11 cellular contexts compared by ENCODE assay signal in genomic region chr1:8122477-8123407, GRCh38.
DNase-seq lines count a peak whose midpoint lies in the region; ATAC-seq and TF ChIP-seq lines count a peak whose summit lies in the region.
"Had no signal": no experiment of that assay in that cellular context is flagged by ENCODE, and none has a peak within 500 bp of the region (broad histone marks: within the 10 kb centered on the region; RNA-seq: fewer than 3 reads in every experiment).

No MANE protein-coding gene starts in this region.

- no peak overlapping the region for H3K4me3 Mint-ChIP-seq in progenitor cell of endocrine pancreas (ENCODE audit: low read depth)
- no peak overlapping the region for H3K4me3 Mint-ChIP-seq in stimulated activated naive B cell treated with anti-CD40 and anti-IgM and Interleukin-4, amounts not matched to agents 10 μg/mL and 1 μg/mL and 100 μg/mL, for 72 hours

- peaks cover 18% of the 10 kb centered on the region for H3K9me3 Mint-ChIP-seq in progenitor cell of endocrine pancreas (ENCODE audit: low read depth)
- peaks cover 8% of the 10 kb centered on the region in 2 donors for H3K9me3 Mint-ChIP-seq in stimulated activated naive B cell treated with anti-CD40 and anti-IgM and Interleukin-4, amounts not matched to agents 10 μg/mL and 1 μg/mL and 100 μg/mL, for 72 hours

- H3K36me3 Mint-ChIP-seq in progenitor cell of endocrine pancreas (ENCODE audit: insufficient read depth), result peaks cover 11% of the 10 kb centered on the region
- H3K36me3 Mint-ChIP-seq in stimulated activated naive B cell treated with anti-CD40 and anti-IgM and Interleukin-4, amounts not matched to agents 10 μg/mL and 1 μg/mL and 100 μg/mL, for 72 hours, result peaks cover 7 to 8% of the 10 kb centered on the region in 2 donors

- H3K4me3 ChIP-seq in SJSA1 (no peak overlapping the region), fibroblast of pulmonary artery (replicated peaks; ENCODE audit: low read depth, low read length) (no peak overlapping the region)
- H3K4me3 ChIP-seq: gastrocnemius medialis had no signal

- H3K27ac ChIP-seq in SJSA1, result peak overlapping the region; percentile 51

- H3K27me3 Mint-ChIP-seq in progenitor cell of endocrine pancreas, result no peaks in the 10 kb centered on the region
- peaks cover 29 to 50% of the 10 kb centered on the region in 2 donors for H3K27me3 Mint-ChIP-seq in stimulated activated naive B cell treated with anti-CD40 and anti-IgM and Interleukin-4, amounts not matched to agents 10 μg/mL and 1 μg/mL and 100 μg/mL, for 72 hours

- H3K9me3 ChIP-seq in SJSA1 (replicated peaks), result no peaks in the 10 kb centered on the region
- H3K9me3 ChIP-seq: gastrocnemius medialis had no signal

- peaks cover 39% of the 10 kb centered on the region for H3K4me1 ChIP-seq in SJSA1 (replicated peaks)

- DNase-seq in CMK (ENCODE audit: low read depth) (peak; percentile 39), SJSA1 (ENCODE audit: low read depth in 1 of 2, low spot score in 2 of 2) (peak; percentile 57 to 61), fibroblast of pulmonary artery (ENCODE audit: low read depth) (peak; percentile 52), progenitor cell of endocrine pancreas (ENCODE audit: low spot score, unreplicated experiment) (no peak), AG08395 (ENCODE audit: low spot score) (no peak), NCI-H2081 treated with DMSO at 0.1 percent for 48 hours (lab: John Stamatoyannopoulos, UW) (no peak)
- no peak for DNase-seq in stimulated activated naive B cell treated with anti-CD40 and anti-IgM and Interleukin-4, amounts not matched to agents 10 μg/mL and 1 μg/mL and 100 μg/mL, for 72 hours
- DNase-seq in stimulated activated naive CD4-positive, alpha-beta T cell (lab: John Stamatoyannopoulos, UW), result no peak
- DNase-seq: midbrain, SHP77 treated with DMSO at 0.1 percent for 48 hours had no signal

- no peak for ATAC-seq in stimulated activated naive B cell treated with anti-CD40 and anti-IgM and Interleukin-4, amounts not matched to agents 10 μg/mL and 1 μg/mL and 100 μg/mL, for 72 hours (replicated peaks)
- ATAC-seq: gastrocnemius medialis had no signal

- peaks cover 34% of the 10 kb centered on the region for H3K4me1 Mint-ChIP-seq in progenitor cell of endocrine pancreas (ENCODE audit: low read depth)
- peaks cover 8 to 16% of the 10 kb centered on the region in 2 donors for H3K4me1 Mint-ChIP-seq in stimulated activated naive B cell treated with anti-CD40 and anti-IgM and Interleukin-4, amounts not matched to agents 10 μg/mL and 1 μg/mL and 100 μg/mL, for 72 hours

- no peaks in the 10 kb centered on the region for H3K36me3 ChIP-seq in SJSA1
- H3K36me3 ChIP-seq: gastrocnemius medialis had no signal

- no peaks in the 10 kb centered on the region for H3K27me3 ChIP-seq in SJSA1 (replicated peaks)
- H3K27me3 ChIP-seq: gastrocnemius medialis had no signal

- TF ChIP-seq CTCF in fibroblast of pulmonary artery (IDR thresholded peaks at IDR 0.05; ENCODE audit: low read length, missing control alignments), result no peak
- no peak for TF ChIP-seq CTCF in progenitor cell of endocrine pancreas (IDR thresholded peaks at IDR 0.05; ENCODE audit: unreplicated experiment)

- H3K27ac Mint-ChIP-seq in progenitor cell of endocrine pancreas, result peak overlapping the region; percentile 98
- no peak overlapping the region for H3K27ac Mint-ChIP-seq in stimulated activated naive B cell treated with anti-CD40 and anti-IgM and Interleukin-4, amounts not matched to agents 10 μg/mL and 1 μg/mL and 100 μg/mL, for 72 hours

Comparison
In these comparisons a context has a peak if more than half of its experiments do, and no peak if none do; other contexts are left out.
1. DNase-seq: peak in CMK (single experiment), SJSA1 (2 of 2) and fibroblast of pulmonary artery (single experiment); none in progenitor cell of endocrine pancreas (single experiment), stimulated activated naive B cell treated with anti-CD40 and anti-IgM and Interleukin-4, amounts not matched to agents 10 μg/mL and 1 μg/mL and 100 μg/mL, for 72 hours (single experiment), stimulated activated naive CD4-positive, alpha-beta T cell (0 of 6), AG08395 (single experiment) and NCI-H2081 treated with DMSO at 0.1 percent for 48 hours (single experiment).